Comparison of ENCODE assay signal across 11 cellular contexts in the genomic region with DNA sequence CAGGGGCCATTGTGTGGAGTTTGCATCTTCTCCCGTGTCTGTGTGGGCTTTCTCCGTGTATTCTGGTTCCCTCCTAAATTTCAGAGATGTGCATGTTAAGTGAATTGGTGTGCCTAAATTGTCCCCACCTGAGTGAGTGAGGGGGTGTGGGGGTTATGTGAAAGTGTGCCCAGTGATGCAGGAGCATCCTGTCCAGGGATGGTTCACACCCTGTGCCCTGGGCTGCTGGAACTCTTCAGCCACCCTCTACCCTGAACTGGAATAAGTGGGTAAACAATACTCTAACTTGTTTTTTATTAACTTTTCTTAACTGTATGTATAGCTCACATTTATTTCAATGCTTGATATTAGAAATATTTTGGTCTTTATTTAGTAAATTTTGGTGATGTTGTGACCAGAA. TPM values are rescaled to one million over a fixed set of nuclear protein-coding genes. Genes with fewer than 3 reads are reported as not detected.
A peak's percentile ranks its signal among the peaks of the same experiment; 100 is the strongest.
DNase-seq lines count a peak whose midpoint lies in the region; ATAC-seq and TF ChIP-seq lines count a peak whose summit lies in the region.
"Had no signal": no experiment of that assay in that cellular context is flagged by ENCODE, and none has a peak within 500 bp of the region (broad histone marks: within the 10 kb centered on the region; RNA-seq: fewer than 3 reads in every experiment).

No MANE protein-coding gene starts in this region.

- no peaks in the 10 kb centered on the region for H3K36me3 ChIP-seq in MG63
- H3K36me3 ChIP-seq in H7 (replicated peaks; ENCODE audit: control insufficient read depth, insufficient read depth, low read length), result no peaks in the 10 kb centered on the region
- H3K36me3 ChIP-seq: tibial nerve had no signal

- no peaks in the 10 kb centered on the region for H3K27me3 ChIP-seq in MG63
- no peaks in the 10 kb centered on the region for H3K27me3 ChIP-seq in H7 (ENCODE audit: control insufficient read depth, insufficient read depth, low read length)
- H3K27me3 ChIP-seq: tibial nerve had no signal

- DNase-seq in fibroblast of mammary gland (ENCODE audit: low read depth) (peak; percentile 5), MG63 (no peak), left lobe of liver (ENCODE audit: low spot score) (no peak), DMS79 (lab: John Stamatoyannopoulos, UW) (no peak), H7 (no peak)
- DNase-seq: activated effector memory CD4-positive, alpha-beta T cell treated with Interleukin-2 at 50 U/mL for 16 hours; NCI-H1417 treated with DMSO at 0.1 percent for 48 hours had no signal

- no peak overlapping the region for H3K4me3 ChIP-seq in fibroblast of mammary gland (ENCODE audit: control insufficient read depth, low read depth, low read length)
- no peak overlapping the region for H3K4me3 ChIP-seq in MG63
- no peak overlapping the region for H3K4me3 ChIP-seq in H7 (ENCODE audit: insufficient read depth, low read depth, low read length)
- H3K4me3 ChIP-seq: tibial nerve had no signal

- no peaks in the 10 kb centered on the region for H3K9me3 ChIP-seq in MG63
- H3K9me3 ChIP-seq: tibial nerve had no signal

- no peak for TF ChIP-seq CTCF in fibroblast of mammary gland (conservative IDR thresholded peaks at IDR 0.05; ENCODE audit: control insufficient read depth, insufficient read depth, low read depth, low read length)

- ATAC-seq in GM18873 (IDR thresholded peaks at IDR 0.05; ENCODE audit: low FRiP score, unreplicated experiment), result peak; percentile 54
- ATAC-seq in GM21529 (IDR thresholded peaks at IDR 0.05; ENCODE audit: unreplicated experiment), result peak; percentile 51
- ATAC-seq in HG03280 (IDR thresholded peaks at IDR 0.05; ENCODE audit: unreplicated experiment), result peak; percentile 50
- ATAC-seq in left lobe of liver, result no peak

RNA-seq across cellular contexts. Expression of a gene that starts 56.0 kb away (rescaled TPM):
- 55.2 and 126 TPM in 2 replicates for total RNA-seq in MG63 (2014; rRNA removed; shearing (Covaris generic); ENCODE audit: low replicate concordance)
- total RNA-seq in left lobe of liver, result 23.4 TPM
- total RNA-seq in H7 (2014; rRNA removed; shearing (Covaris generic)), result 107 and 114 TPM in 2 replicates
